Comparison of ENCODE assay signal across 8 cellular contexts in genomic region chr20:49631074-49631716, GRCh38.
A peak's percentile ranks its signal among the peaks of the same experiment; 100 is the strongest.
DNase-seq lines count a peak whose midpoint lies in the region; ATAC-seq and TF ChIP-seq lines count a peak whose summit lies in the region.

No MANE protein-coding gene starts in this region.

- peak; percentile 10 for DNase-seq in dermis blood vessel endothelial cell
- DNase-seq in progenitor cell of endocrine pancreas (ENCODE audit: low spot score, unreplicated experiment), result no peak
- DNase-seq in UCSD-AML1 (lab: John Stamatoyannopoulos, UW; ENCODE audit: unreplicated experiment), result no peak
- no peak for DNase-seq in CD4-positive, alpha-beta T cell

- no peaks in the 10 kb centered on the region for H3K9me3 ChIP-seq in CD4-positive, alpha-beta T cell (ENCODE audit: control insufficient read depth, low read length)

- H3K27ac Mint-ChIP-seq in progenitor cell of endocrine pancreas, result peak overlapping the region; percentile 30
- no peak overlapping the region for H3K27ac Mint-ChIP-seq in CD4-positive, alpha-beta T cell

- H3K27me3 ChIP-seq in CD4-positive, alpha-beta T cell (ENCODE audit: control insufficient read depth, insufficient read depth, low read length), result no peaks in the 10 kb centered on the region

- H3K36me3 Mint-ChIP-seq in progenitor cell of endocrine pancreas (ENCODE audit: insufficient read depth), result peaks cover 12% of the 10 kb centered on the region
- H3K36me3 Mint-ChIP-seq in CD4-positive, alpha-beta T cell (ENCODE audit: low read depth), result peaks cover 18% of the 10 kb centered on the region

- TF ChIP-seq CTCF in progenitor cell of endocrine pancreas (IDR thresholded peaks at IDR 0.05; ENCODE audit: unreplicated experiment), result no peak
- no peak for TF ChIP-seq CTCF in CD4-positive, alpha-beta T cell (IDR thresholded peaks at IDR 0.05)

- peak; percentile 37 for ATAC-seq in GM18907 (IDR thresholded peaks at IDR 0.05; ENCODE audit: unreplicated experiment)
- ATAC-seq in HG03095 (IDR thresholded peaks at IDR 0.05; ENCODE audit: unreplicated experiment), result peak; percentile 29
- ATAC-seq in CD4-positive, alpha-beta T cell (ENCODE audit: poor library complexity), result no peak
- ATAC-seq in HG02588 (IDR thresholded peaks at IDR 0.05; ENCODE audit: unreplicated experiment), result no peak
- no peak for ATAC-seq in GM19328 (IDR thresholded peaks at IDR 0.05; ENCODE audit: unreplicated experiment)

- peaks cover 4% of the 10 kb centered on the region for H3K9me3 Mint-ChIP-seq in progenitor cell of endocrine pancreas (ENCODE audit: low read depth)
- H3K9me3 Mint-ChIP-seq in CD4-positive, alpha-beta T cell, result peaks cover 3% of the 10 kb centered on the region

- H3K27me3 Mint-ChIP-seq in progenitor cell of endocrine pancreas, result no peaks in the 10 kb centered on the region
- H3K27me3 Mint-ChIP-seq in CD4-positive, alpha-beta T cell, result no peaks in the 10 kb centered on the region

- intact Hi-C loops in CD4-positive, alpha-beta T cell (cut with DNase I, micrococcal nuclease), result no loop called here

- POLR2A ChIA-PET in CD4-positive, alpha-beta T cell (lab: Charles Lee), result no interaction called here

- H3K4me1 Mint-ChIP-seq in progenitor cell of endocrine pancreas (ENCODE audit: low read depth), result peaks cover 3% of the 10 kb centered on the region
- H3K4me1 Mint-ChIP-seq in CD4-positive, alpha-beta T cell (ENCODE audit: low read depth), result no peaks in the 10 kb centered on the region

- no peak overlapping the region for H3K27ac ChIP-seq in CD4-positive, alpha-beta T cell (ENCODE audit: low read depth, low read length)

- no peak overlapping the region for H3K4me3 Mint-ChIP-seq in progenitor cell of endocrine pancreas (ENCODE audit: low read depth)
- no peak overlapping the region for H3K4me3 Mint-ChIP-seq in CD4-positive, alpha-beta T cell

- CTCF ChIA-PET in CD4-positive, alpha-beta T cell (lab: Charles Lee), result no interaction called here

Comparison
In these comparisons a context has a peak if more than half of its experiments do, and no peak if none do; other contexts are left out.
1. ATAC-seq: peak in GM18907 (single experiment) and HG03095 (single experiment); none in CD4-positive, alpha-beta T cell (single experiment), HG02588 (single experiment) and GM19328 (single experiment).